In the genomic region with DNA sequence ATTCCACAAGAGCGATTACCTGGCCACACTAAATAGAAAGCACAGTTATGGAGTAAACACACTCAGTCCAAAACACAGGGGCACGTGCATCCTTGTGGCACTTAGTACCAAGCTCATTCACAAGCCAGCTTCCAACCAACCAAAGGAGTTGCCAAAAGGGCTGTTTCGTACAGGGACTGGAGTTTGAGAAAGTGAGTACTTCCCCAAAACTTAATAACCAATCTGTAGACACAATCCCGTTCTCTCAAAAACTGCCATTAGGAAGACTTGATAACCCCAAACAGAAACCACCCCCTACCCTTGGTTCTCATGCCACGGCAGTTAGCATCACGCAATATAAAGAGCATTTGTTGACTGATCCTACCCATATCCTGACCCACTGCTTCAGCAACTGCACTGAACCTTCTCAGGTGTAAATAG, we compare ENCODE assay signal across 8 cellular contexts.
A peak's percentile ranks its signal among the peaks of the same experiment; 100 is the strongest.
DNase-seq lines count a peak whose midpoint lies in the region; ATAC-seq and TF ChIP-seq lines count a peak whose summit lies in the region.

No MANE protein-coding gene starts in this region.

- no peaks in the 10 kb centered on the region; the same call in 1 of the 2 replicates for H3K79me2 ChIP-seq in H9 (ENCODE audit: insufficient read depth, low read length)
- 0 out of 2 replicates have a peak, but pooled peaks cover under 1% of the 10 kb centered on the region for H3K79me2 ChIP-seq in SU-DHL-6 (ENCODE audit: insufficient read depth, low read length)
- peaks cover 49% of the 10 kb centered on the region for H3K79me2 ChIP-seq in fibroblast of lung (ENCODE audit: control insufficient read depth, insufficient read depth, low read length)

- H3K23me2 ChIP-seq in H9 (ENCODE audit: insufficient read length, low read depth, low read length, poor library complexity, severe bottlenecking): peaks cover 11% of the 10 kb centered on the region

- no peak overlapping the region for H3K23ac ChIP-seq in H9 (ENCODE audit: insufficient read length, low read depth, low read length)

- H2AFZ ChIP-seq in H9 (ENCODE audit: low read length) (peak overlapping the region; percentile 3), SU-DHL-6 (ENCODE audit: low read depth, low read length, severe bottlenecking) (peak overlapping the region; percentile 14), fibroblast of lung (ENCODE audit: low read length) (peak overlapping the region; percentile 75)

- H3K27ac ChIP-seq in BLaER1: no peak overlapping the region
- no peak overlapping the region for H3K27ac ChIP-seq in H9 (ENCODE audit: insufficient read length, low read depth, low read length)
- no peak overlapping the region for H3K27ac ChIP-seq in SU-DHL-6 (ENCODE audit: low read depth, low read length)
- peak overlapping the region; percentile 90 for H3K27ac ChIP-seq in fibroblast of lung (ENCODE audit: insufficient read depth, low read length)

- H4K5ac ChIP-seq in H9 (ENCODE audit: insufficient read length, low read depth, low read length): no peak overlapping the region

- no peak overlapping the region for H2BK12ac ChIP-seq in H9 (ENCODE audit: insufficient read length, low read depth, low read length)

- H3K9me3 Mint-ChIP-seq in H9: no peaks in the 10 kb centered on the region
- no peaks in the 10 kb centered on the region for H3K9me3 Mint-ChIP-seq in neural crest cell

- peaks cover 3% of the 10 kb centered on the region; the same call in 1 of the 2 replicates for H3K27me3 Mint-ChIP-seq in H9 (ENCODE audit: low read depth)
- H3K27me3 Mint-ChIP-seq in neural crest cell (ENCODE audit: low read depth): peaks cover 12% of the 10 kb centered on the region

- H3K27me3 ChIP-seq in BLaER1 (peaks cover 25% of the 10 kb centered on the region), H9 (ENCODE audit: insufficient read depth, low read length) (no peaks in the 10 kb centered on the region; the same call in 1 of the 2 replicates), SU-DHL-6 (ENCODE audit: low read length) (no peaks in the 10 kb centered on the region), fibroblast of lung (ENCODE audit: control insufficient read depth, insufficient read depth, low read length) (no peaks in the 10 kb centered on the region)

- H3K4me1 ChIP-seq in BLaER1 (peaks cover 7% of the 10 kb centered on the region; the same call in 1 of the 2 replicates), H9 (ENCODE audit: insufficient read depth, low read length) (peaks cover 5% of the 10 kb centered on the region; the same call in 1 of the 2 replicates), fibroblast of lung (ENCODE audit: control insufficient read depth, extremely low read depth, insufficient read depth, low read length) (peaks cover 8% of the 10 kb centered on the region)

- H3K27ac Mint-ChIP-seq in H9: no peak overlapping the region
- H3K27ac Mint-ChIP-seq in neural crest cell (ENCODE audit: unreplicated experiment): no peak overlapping the region

- no peak overlapping the region for H4K8ac ChIP-seq in H9 (replicated peaks; ENCODE audit: insufficient read length, low read depth, low read length)

- H2BK15ac ChIP-seq in H9 (ENCODE audit: low read depth, low read length): no peak overlapping the region

- no peaks in the 10 kb centered on the region for H3K79me1 ChIP-seq in H9 (ENCODE audit: insufficient read depth, low read depth, low read length, poor library complexity, severe bottlenecking)

- TF ChIP-seq CTCF in H9 (conservative IDR thresholded peaks at IDR 0.05): no peak
- no peak for TF ChIP-seq CTCF in SU-DHL-6 (IDR thresholded peaks at IDR 0.05; ENCODE audit: insufficient read depth, low read length, poor library complexity, severe bottlenecking)
- no peak for TF ChIP-seq CTCF in fibroblast of lung (conservative IDR thresholded peaks at IDR 0.05 in 1 of 2, IDR thresholded peaks at IDR 0.05 in 1 of 2; ENCODE audit: low read depth in 1 of 2, low read length in 2 of 2)
- TF ChIP-seq CTCF in neural crest cell (conservative IDR thresholded peaks at IDR 0.05): no peak

- no peak overlapping the region for H2BK20ac ChIP-seq in H9 (ENCODE audit: low read depth, low read length, poor library complexity, severe bottlenecking)

- H3K4me3 Mint-ChIP-seq in H9: peak overlapping the region; percentile 67 to 79
- H3K4me3 Mint-ChIP-seq in neural crest cell: peak overlapping the region; percentile 74

- H3K4me1 Mint-ChIP-seq in H9 (peaks cover 25 to 38% of the 10 kb centered on the region in 2 experiments), neural crest cell (peaks cover 16% of the 10 kb centered on the region)

- H3K9ac ChIP-seq in BLaER1 (no peak overlapping the region), H9 (ENCODE audit: extremely low read depth, insufficient read length, low read length) (peak overlapping the region; percentile 45), SU-DHL-6 (ENCODE audit: low read length) (peak overlapping the region; percentile 56), fibroblast of lung (ENCODE audit: insufficient read depth, low read length) (peak overlapping the region; percentile 84)

- H4K20me1 ChIP-seq in BLaER1 (peaks cover 60% of the 10 kb centered on the region), H9 (ENCODE audit: control insufficient read depth, insufficient read depth, insufficient read length) (no peaks in the 10 kb centered on the region), SU-DHL-6 (ENCODE audit: low read depth, low read length) (peaks cover 13% of the 10 kb centered on the region; the same call in 1 of the 2 replicates), fibroblast of lung (ENCODE audit: control insufficient read depth, extremely low read depth, insufficient read depth, low read length) (no peaks in the 10 kb centered on the region)

- H3K36me3 Mint-ChIP-seq in H9 (ENCODE audit: insufficient read depth in 1 of 3, low read depth in 3 of 3): no peaks in the 10 kb centered on the region
- no peaks in the 10 kb centered on the region for H3K36me3 Mint-ChIP-seq in neural crest cell (ENCODE audit: low read depth)

- no peak overlapping the region for H4K91ac ChIP-seq in H9 (ENCODE audit: insufficient read length, low read depth, low read length)

- H3K9me3 ChIP-seq in BLaER1 (peaks cover 15% of the 10 kb centered on the region; the same call in 1 of the 2 replicates), H9 (ENCODE audit: control insufficient read depth, low read depth, low read length) (no peaks in the 10 kb centered on the region), SU-DHL-6 (ENCODE audit: insufficient read depth, low read length) (no peaks in the 10 kb centered on the region), fibroblast of lung (ENCODE audit: control insufficient read depth, insufficient read depth, low read depth, low read length) (no peaks in the 10 kb centered on the region)

- no peak overlapping the region for H3K18ac ChIP-seq in H9 (ENCODE audit: insufficient read length, low read depth, low read length)

- H3K4ac ChIP-seq in H9 (ENCODE audit: low read depth, low read length): no peak overlapping the region

- no peak overlapping the region for H2BK120ac ChIP-seq in H9 (ENCODE audit: low read depth, low read length, poor library complexity, severe bottlenecking)

- no peaks in the 10 kb centered on the region for H3K9me2 ChIP-seq in SU-DHL-6 (replicated peaks; ENCODE audit: insufficient read depth, low read length)

- H3F3A ChIP-seq in SU-DHL-6 (ENCODE audit: insufficient read depth): peaks cover 5% of the 10 kb centered on the region; the same call in 1 of the 2 replicates

- H3K36me3 ChIP-seq in BLaER1 (peaks cover 10% of the 10 kb centered on the region; the same call in 1 of the 2 replicates), SU-DHL-6 (ENCODE audit: low read length) (no peaks in the 10 kb centered on the region), fibroblast of lung (ENCODE audit: control insufficient read depth, insufficient read depth, low read length) (no peaks in the 10 kb centered on the region)

- no CpG with 5 or more reads among the region's 6 CpGs for WGBS in H9 (ENCODE audit: extremely low coverage, insufficient read length, low lambda C conversion rate)

- DNase-seq in H9: no peak
- DNase-seq in fibroblast of lung (ENCODE audit: low read depth in 2 of 2): no peak
- no peak for DNase-seq in neural crest cell (ENCODE audit: low read depth, low spot score)
- no peak for DNase-seq in NCI-H128 (lab: John Stamatoyannopoulos, UW; ENCODE audit: unreplicated experiment)
- DNase-seq in mucosa of gallbladder (ENCODE audit: low spot score): no peak

- no peak for ATAC-seq in HG03342 (IDR thresholded peaks at IDR 0.05; ENCODE audit: unreplicated experiment)

- no peak overlapping the region for H3T11ph ChIP-seq in H9 (ENCODE audit: low read length)

- H3K4me2 ChIP-seq in BLaER1 (peak overlapping the region; percentile 78), H9 (ENCODE audit: insufficient read depth, insufficient read length, low read length) (peak overlapping the region; percentile 95), SU-DHL-6 (ENCODE audit: low read depth, low read length, poor library complexity, severe bottlenecking) (peak overlapping the region; percentile 71), fibroblast of lung (ENCODE audit: extremely low read depth, insufficient read depth, low read length) (peak overlapping the region; percentile 88)

- no peak overlapping the region for H3K56ac ChIP-seq in H9 (ENCODE audit: insufficient read length, low read depth, low read length)

- no peak overlapping the region for H3K14ac ChIP-seq in H9 (ENCODE audit: insufficient read depth, low read length)

- H2AK5ac ChIP-seq in H9 (ENCODE audit: insufficient read length, low read length): no peak overlapping the region

- no peak overlapping the region for H2BK5ac ChIP-seq in H9 (ENCODE audit: insufficient read length, low read length)

- H3K4me3 ChIP-seq in BLaER1 (peak overlapping the region; percentile 65), SU-DHL-6 (ENCODE audit: insufficient read depth, low read length, poor library complexity, severe bottlenecking) (peak overlapping the region; percentile 63), fibroblast of lung (replicated peaks in 1 of 4; ENCODE audit: control extremely low read depth in 1 of 4, insufficient read depth in 1 of 4, low read depth in 3 of 4, low read length in 4 of 4) (peak overlapping the region; percentile 73 to 99 (median 99))

Comparison
In these comparisons a context has a peak if more than half of its experiments do, and no peak if none do; other contexts are left out.
1. H2AFZ ChIP-seq: peak in every context shown above with its lines; median percentile 75 in fibroblast of lung; 14 in SU-DHL-6; 3 in H9.